In the genomic region with DNA sequence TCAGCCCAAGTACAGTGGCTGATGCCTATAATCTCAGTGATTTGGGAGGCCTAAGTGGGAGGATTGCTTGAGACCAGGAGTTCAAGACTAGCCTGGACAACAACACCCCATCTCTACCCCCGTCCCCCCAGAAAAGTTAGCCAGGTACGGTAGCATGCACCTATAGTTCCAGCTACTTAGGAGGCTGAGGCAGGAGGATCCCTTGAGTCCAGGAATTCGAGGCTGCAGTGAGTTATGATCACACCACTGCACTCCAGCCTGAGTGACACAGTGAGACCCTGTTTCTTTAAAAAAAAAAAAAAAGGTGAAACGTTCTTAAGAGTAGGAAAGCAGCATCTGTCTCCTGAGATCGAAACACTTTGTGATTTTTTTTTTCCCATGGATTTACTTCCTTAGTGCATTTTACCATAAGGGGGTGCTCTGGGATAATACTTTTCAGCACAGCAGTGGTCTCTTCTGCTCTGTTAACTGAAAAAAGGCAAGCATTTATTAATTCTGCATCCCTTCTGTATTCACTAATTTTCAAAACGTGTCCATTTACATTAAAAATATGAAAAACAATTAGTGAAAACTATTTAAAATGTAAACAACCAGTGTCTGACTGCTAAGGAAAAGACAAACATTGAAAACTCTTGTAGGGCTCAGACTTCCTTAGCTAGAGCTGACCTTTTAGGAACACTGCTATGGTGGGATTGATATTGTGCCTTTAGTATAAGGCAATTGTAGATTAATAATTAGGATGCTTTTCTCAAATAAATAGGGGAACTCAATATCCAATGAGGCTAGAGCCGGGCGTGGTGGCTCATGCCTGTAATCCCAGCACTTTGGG, we compare ENCODE assay signal across 8 cellular contexts. TPM values are rescaled to one million over a fixed set of nuclear protein-coding genes. Genes with fewer than 3 reads are reported as not detected.
A peak's percentile ranks its signal among the peaks of the same experiment; 100 is the strongest.
DNase-seq lines count a peak whose midpoint lies in the region; ATAC-seq, FAIRE-seq and TF ChIP-seq lines count a peak whose summit lies in the region.

No MANE protein-coding gene starts in this region.

- no peak overlapping the region for H3K4me3 Mint-ChIP-seq in type B pancreatic cell

- peak; percentile 78 for FAIRE-seq in A204.1 (lab: Jason Lieb, UNC)

- no peaks in the 10 kb centered on the region for H3K4me1 Mint-ChIP-seq in type B pancreatic cell (ENCODE audit: unreplicated experiment)

- DNase-seq in SK-N-MC (ENCODE audit: low read depth, low spot score) (peak; percentile 26), right cardiac atrium (no peak), type B pancreatic cell (ENCODE audit: extremely low spot score, unreplicated experiment) (no peak), GM13977 (ENCODE audit: low spot score) (no peak)
- DNase-seq in activated effector memory CD4-positive, alpha-beta T cell treated with Interleukin-2 at 50 U/mL for 16 hours, result no peak

- H3K4me3 ChIP-seq in KMS-11 (IDR thresholded peaks at IDR 0.05; ENCODE audit: insufficient read depth, low read depth, low read length) (no peak overlapping the region), SK-N-MC (no peak overlapping the region), right cardiac atrium (ENCODE audit: low read length) (no peak overlapping the region)

- no peaks in the 10 kb centered on the region for H3K36me3 ChIP-seq in KMS-11 (ENCODE audit: insufficient read depth)
- H3K36me3 ChIP-seq in SK-N-MC (ENCODE audit: insufficient read depth, low read length), result no peaks in the 10 kb centered on the region

- H3K27ac ChIP-seq in KMS-11 (no peak overlapping the region), SK-N-MC (no peak overlapping the region), right cardiac atrium (ENCODE audit: low read length) (no peak overlapping the region)

- H3K27me3 ChIP-seq in KMS-11 (ENCODE audit: insufficient read depth, low read depth), result no peaks in the 10 kb centered on the region
- H3K27me3 ChIP-seq in right cardiac atrium (ENCODE audit: control insufficient read depth, insufficient read depth), result no peaks in the 10 kb centered on the region

- H3K9ac ChIP-seq in KMS-11 (no peak overlapping the region), SK-N-MC (ENCODE audit: insufficient read length) (no peak overlapping the region)

- H3K79me2 ChIP-seq in KMS-11 (ENCODE audit: insufficient read depth, low read depth), result no peaks in the 10 kb centered on the region

- peak; percentile 34; the same call in 1 of the 2 replicates for TF ChIP-seq CTCF in KMS-11 (conservative IDR thresholded peaks at IDR 0.05; ENCODE audit: low read depth, low read length)
- peak; percentile 67 for TF ChIP-seq CTCF in type B pancreatic cell (conservative IDR thresholded peaks at IDR 0.05)
- no peak for TF ChIP-seq CTCF in GM13977 (IDR thresholded peaks at IDR 0.05; ENCODE audit: extremely low read depth, insufficient read depth, missing control alignments)

- 51% methylated on average over 8 of the region's 8 CpGs for WGBS in right cardiac atrium

- H3K36me3 Mint-ChIP-seq in type B pancreatic cell, result no peaks in the 10 kb centered on the region

- H3K9me3 Mint-ChIP-seq in type B pancreatic cell, result no peaks in the 10 kb centered on the region

- no peaks in the 10 kb centered on the region for H3K9me3 ChIP-seq in SK-N-MC (ENCODE audit: low read depth, low read length)
- no peaks in the 10 kb centered on the region for H3K9me3 ChIP-seq in right cardiac atrium (ENCODE audit: control insufficient read depth, low read length)

- H3K4me1 ChIP-seq in KMS-11 (ENCODE audit: low read depth, poor library complexity, severe bottlenecking) (no peaks in the 10 kb centered on the region), right cardiac atrium (ENCODE audit: control insufficient read depth, insufficient read depth, low read length) (no peaks in the 10 kb centered on the region)

- no peak overlapping the region for H3K27ac Mint-ChIP-seq in type B pancreatic cell

- H3K4me2 ChIP-seq in KMS-11, result no peak overlapping the region

- no peaks in the 10 kb centered on the region for H4K20me1 ChIP-seq in KMS-11 (ENCODE audit: insufficient read depth)

- H3K27me3 Mint-ChIP-seq in type B pancreatic cell, result peaks cover 6% of the 10 kb centered on the region

- in situ Hi-C loops in GM13977 (cut with MboI; ENCODE audit: low pct_unique_long_range_greater_than_20kb, low sequenced_read_pairs, unreplicated experiment), result no loop called here

- intact Hi-C loops in right cardiac atrium (cut with DNase I), result loop anchor here (2.0 to 5.0 kb wide), 2 partner anchors 232 to 235 kb away; no protein-coding TSS in a partner anchor

- peak; percentile 54 for ATAC-seq in right cardiac atrium
- ATAC-seq in HG02759 (IDR thresholded peaks at IDR 0.05; ENCODE audit: unreplicated experiment), result no peak

- no peak overlapping the region for H2AFZ ChIP-seq in KMS-11 (ENCODE audit: low read depth)

RNA-seq across cellular contexts. Expression of a gene that starts 31.2 kb away (rescaled TPM):
- total RNA-seq in right cardiac atrium (1 to 10 TPM; 1.1 to 3.4 (median 2.3) TPM), type B pancreatic cell (ENCODE audit: low replicate concordance) (0.69 and 0.80 TPM in 2 replicates)
- polyA plus RNA-seq in right cardiac atrium, result 0.84 TPM
